8 cellular contexts compared by ENCODE assay signal in genomic region chr9:64369111-64369510, GRCh38.
DNase-seq lines count a peak whose midpoint lies in the region; ATAC-seq and TF ChIP-seq lines count a peak whose summit lies in the region.
"Not testable (repeated sequence)": the region's sequence is repeated elsewhere in the genome, so short reads cannot be mapped to it uniquely, and the experiment has no call there.

No MANE protein-coding gene starts in this region.

- not testable (repeated sequence) for H3K4me3 ChIP-seq in astrocyte of the spinal cord (ENCODE audit: low read depth, low read length); hepatocyte
- H3K4me3 ChIP-seq in tibial nerve, result peak overlapping the region in 2 of 4 donors; percentile 14 to 41

- H3K4me1 ChIP-seq in hepatocyte (ENCODE audit: insufficient read depth); tibial nerve: not testable (repeated sequence)

- in situ Hi-C loops in astrocyte of the spinal cord (cut with HindIII; ENCODE audit: low sequenced_read_pairs), result not testable (repeated sequence)

- H3K9me3 ChIP-seq in hepatocyte (ENCODE audit: low read depth); tibial nerve: not testable (repeated sequence)

- ATAC-seq in GM18502 (IDR thresholded peaks at IDR 0.05; ENCODE audit: poor library complexity, unreplicated experiment) (peak; percentile 100), GM21825 (IDR thresholded peaks at IDR 0.05; ENCODE audit: unreplicated experiment) (peak; percentile 100), HG03442 (IDR thresholded peaks at IDR 0.05; ENCODE audit: unreplicated experiment) (peak; percentile 100)

- DNase-seq in activated CD4-positive, alpha-beta T cell treated with anti-CD3 and anti-CD28 coated beads, Interleukin-2, amount 50 U/mL, for 1 hour, result peak; percentile 70
- DNase-seq in astrocyte of the spinal cord (ENCODE audit: low read depth, low spot score); hepatocyte (ENCODE audit: low spot score): not testable (repeated sequence)
- DNase-seq in stimulated activated CD4-positive, alpha-beta T cell treated with anti-CD3 and anti-CD28 coated beads, Interleukin-12 subunit alpha, Interleukin-12 subunit beta, amount 100 ng/mL, for 4 hours, result peak; percentile 78
- DNase-seq in tibial nerve (ENCODE audit: low spot score in 2 of 2), result peak; percentile 34 to 42

- not testable (repeated sequence) for TF ChIP-seq POLR2A in tibial nerve (IDR thresholded peaks at IDR 0.05)

- not testable (repeated sequence) for H3K79me2 ChIP-seq in hepatocyte

- peak; percentile 48 for TF ChIP-seq CTCF in astrocyte of the spinal cord (IDR thresholded peaks at IDR 0.05; ENCODE audit: low read depth, low read length)
- TF ChIP-seq CTCF in hepatocyte (IDR thresholded peaks at IDR 0.05; ENCODE audit: poor library complexity), result peak; percentile 41
- TF ChIP-seq CTCF in tibial nerve (IDR thresholded peaks at IDR 0.05), result peak; percentile 14 to 51 (median 40)

- not testable (repeated sequence) for H3K9me2 ChIP-seq in hepatocyte (replicated peaks; ENCODE audit: insufficient read depth)

- H4K20me1 ChIP-seq in hepatocyte (ENCODE audit: insufficient read depth, poor library complexity, severe bottlenecking), result not testable (repeated sequence)

- not testable (repeated sequence) for TF ChIP-seq EP300 in tibial nerve (IDR thresholded peaks at IDR 0.05)

- not testable (repeated sequence) for H2AFZ ChIP-seq in hepatocyte

- 11% methylated on average over 35 of the region's 44 CpGs for WGBS in hepatocyte (ENCODE audit: low lambda C conversion rate, missing lambda C conversion rate)
- no CpG with 5 or more reads among the region's 44 CpGs for WGBS in tibial nerve, 2 donors

- H3K27ac ChIP-seq in hepatocyte, tibial nerve: not testable (repeated sequence)

- H3K4me2 ChIP-seq in hepatocyte, result not testable (repeated sequence)

- H3K36me3 ChIP-seq in hepatocyte (replicated peaks; ENCODE audit: insufficient read depth, low read depth); tibial nerve: not testable (repeated sequence)

- H3K27me3 ChIP-seq in hepatocyte, tibial nerve: not testable (repeated sequence)
